ENCODE assay signal across 1 cellular context in genomic region chr9:127730262-127730661, GRCh38.
TF ChIP-seq lines count a peak whose summit lies in the region.

No MANE protein-coding gene starts in this region.

TF ChIP-seq in H1, 55 proteins besides CTCF, POLR2A, EP300 and RAD21:
- TF ChIP-seq SP4 (IDR thresholded peaks at IDR 0.05; ENCODE audit: low read length): no peak
- TF ChIP-seq BACH1 (IDR thresholded peaks at IDR 0.05; ENCODE audit: low read length): no peak
- no peak for TF ChIP-seq NRF1 (IDR thresholded peaks at IDR 0.05; ENCODE audit: low read depth, low read length)
- TF ChIP-seq KDM1A (IDR thresholded peaks at IDR 0.05; ENCODE audit: borderline replicate concordance, low read length): no peak
- TF ChIP-seq HDAC2 (IDR thresholded peaks at IDR 0.05; ENCODE audit: borderline replicate concordance in 1 of 2, low read depth in 2 of 2, low read length in 2 of 2): no peak
- TF ChIP-seq CHD7 (IDR thresholded peaks at IDR 0.05; ENCODE audit: insufficient replicate concordance, low read length): no peak
- no peak for TF ChIP-seq POU5F1 (IDR thresholded peaks at IDR 0.05; ENCODE audit: low read depth, low read length)
- no peak for TF ChIP-seq SP1 (IDR thresholded peaks at IDR 0.05; ENCODE audit: low read depth, low read length)
- TF ChIP-seq CHD2 (IDR thresholded peaks at IDR 0.05; ENCODE audit: low read length): no peak
- TF ChIP-seq YY1 (IDR thresholded peaks at IDR 0.05; ENCODE audit: low read depth, low read length): no peak
- TF ChIP-seq SIN3A (conservative IDR thresholded peaks at IDR 0.05 in 1 of 2, IDR thresholded peaks at IDR 0.05 in 1 of 2; ENCODE audit: low read depth in 1 of 2, low read length in 2 of 2): no peak
- TF ChIP-seq SIRT6 (IDR thresholded peaks at IDR 0.05; ENCODE audit: low read length): no peak
- no peak for TF ChIP-seq GABPA (IDR thresholded peaks at IDR 0.05; ENCODE audit: borderline replicate concordance, insufficient read depth, low read length)
- no peak for TF ChIP-seq CBX8 (IDR thresholded peaks at IDR 0.05; ENCODE audit: borderline replicate concordance, low read depth, low read length)
- no peak for TF ChIP-seq TAF1 (IDR thresholded peaks at IDR 0.05; ENCODE audit: low read depth, low read length)
- no peak for TF ChIP-seq EZH2 (IDR thresholded peaks at IDR 0.05; ENCODE audit: low read depth, low read length, severe bottlenecking)
- TF ChIP-seq BRCA1 (IDR thresholded peaks at IDR 0.05; ENCODE audit: low read depth, low read length): no peak
- TF ChIP-seq CEBPB (IDR thresholded peaks at IDR 0.05; ENCODE audit: low read depth, low read length): no peak
- no peak for TF ChIP-seq CREB1 (IDR thresholded peaks at IDR 0.05)
- TF ChIP-seq SP2 (IDR thresholded peaks at IDR 0.05; ENCODE audit: low read length): no peak
TF ChIP-seq in H1: peak in this region for 0.
